9 cellular contexts compared by ENCODE assay signal in genomic region chr14:35944847-35945246, GRCh38.
A peak's percentile ranks its signal among the peaks of the same experiment; 100 is the strongest.
DNase-seq lines count a peak whose midpoint lies in the region; ATAC-seq, FAIRE-seq and TF ChIP-seq lines count a peak whose summit lies in the region.
"Had no signal": no experiment of that assay in that cellular context is flagged by ENCODE, and none has a peak within 500 bp of the region (broad histone marks: within the 10 kb centered on the region; RNA-seq: fewer than 3 reads in every experiment).

No MANE protein-coding gene starts in this region.

- intact Hi-C loops in GM12878 (cut with micrococcal nuclease; ENCODE audit: unreplicated experiment) = loop anchor here (5.0 kb wide), 1 partner anchor 63 kb away; no protein-coding TSS in a partner anchor
- intact Hi-C loops in thyroid gland (cut with DNase I) = no loop called here

- 86% methylated on average over 5 of the region's 5 CpGs for WGBS in GM12878 (ENCODE audit: insufficient coverage, insufficient replicate concordance, low lambda C conversion rate, missing lambda C conversion rate)
- WGBS in thyroid gland, 2 donors = 67 to 72% methylated on average over 5 of the region's 5 CpGs

- RAD21 ChIA-PET in GM12878 (lab: Charles Lee; ENCODE audit: unreplicated experiment) = interaction anchor here (1.1 kb wide), 1 partner anchor 64 kb away, joined by 3 read pairs; no protein-coding TSS in a partner anchor

- peak; percentile 46 for TF ChIP-seq RAD21 in GM12878 (IDR thresholded peaks at IDR 0.05; ENCODE audit: insufficient read depth, low read depth, low read length)

- TF ChIP-seq POLR2A in GM12878 (IDR thresholded peaks at IDR 0.05; ENCODE audit: low read depth, low read length) (no peak), thyroid gland (IDR thresholded peaks at IDR 0.05) (no peak), Peyer's patch (IDR thresholded peaks at IDR 0.05) (no peak)

- no peaks in the 10 kb centered on the region for H3K4me1 ChIP-seq in GM12878 (ENCODE audit: control insufficient read depth, insufficient read depth, low read length)
- H3K4me1 ChIP-seq in thyroid gland = no peaks in the 10 kb centered on the region
- H3K4me1 ChIP-seq in Peyer's patch = no peaks in the 10 kb centered on the region

- no peaks in the 10 kb centered on the region for H3K36me3 ChIP-seq in GM12878 (ENCODE audit: control insufficient read depth in 2 of 2, insufficient read depth in 2 of 2, low read length in 1 of 2)
- H3K36me3 ChIP-seq in thyroid gland = no peaks in the 10 kb centered on the region
- H3K36me3 ChIP-seq in Peyer's patch = no peaks in the 10 kb centered on the region

- CTCF ChIA-PET in GM12878 (lab: Yijun Ruan, JAX) = interaction anchor here (0.7 to 3.7 kb wide), 6 partner anchors 10 to 125 kb away, joined by 3 to 23 read pairs (median 7); no protein-coding TSS in a partner anchor

- no peak overlapping the region for H3K4me3 ChIP-seq in GM12878
- no peak overlapping the region for H3K4me3 ChIP-seq in thyroid gland (replicated peaks in 1 of 3)
- no peak overlapping the region for H3K4me3 ChIP-seq in Peyer's patch

- no peaks in the 10 kb centered on the region for H3K9me3 ChIP-seq in GM12878 (replicated peaks; ENCODE audit: control insufficient read depth, insufficient read depth, low read length)
- H3K9me3 ChIP-seq in thyroid gland = no peaks in the 10 kb centered on the region
- H3K9me3 ChIP-seq in Peyer's patch = no peaks in the 10 kb centered on the region

- H4K20me1 ChIP-seq in GM12878 (ENCODE audit: control insufficient read depth, insufficient read depth) = no peaks in the 10 kb centered on the region

- H3K27me3 ChIP-seq in GM12878 (replicated peaks in 1 of 2; ENCODE audit: control insufficient read depth in 2 of 2, insufficient read depth in 2 of 2, low read length in 1 of 2) = no peaks in the 10 kb centered on the region
- H3K27me3 ChIP-seq in thyroid gland = no peaks in the 10 kb centered on the region
- no peaks in the 10 kb centered on the region for H3K27me3 ChIP-seq in Peyer's patch

- H3K9ac ChIP-seq in GM12878 (ENCODE audit: control insufficient read depth, insufficient read depth, low read length) = no peak overlapping the region

- SMC1A ChIA-PET in GM12878 (lab: Charles Lee; ENCODE audit: uncharacterized antibody, unreplicated experiment) = interaction anchor here (1.0 to 2.5 kb wide), 5 partner anchors 10 to 74 kb away, joined by 3 to 12 read pairs (median 5); no protein-coding TSS in a partner anchor

- TF ChIP-seq EP300 in GM12878 (IDR thresholded peaks at IDR 0.05; ENCODE audit: borderline replicate concordance in 1 of 2, control insufficient read depth in 1 of 2, low read depth in 2 of 2, low read length in 2 of 2) = no peak

- no peaks in the 10 kb centered on the region for H3K79me2 ChIP-seq in GM12878 (ENCODE audit: control insufficient read depth, insufficient read depth, low read length)

- DNase-seq in activated T-cell treated with anti-CD3 and anti-CD28 coated beads, Interleukin-2, amount 50 U/mL, for 48 hours = peak; percentile 31 to 55
- no peak for DNase-seq in activated T-cell treated with anti-CD3 and anti-CD28 coated beads, Interleukin-2, amount 50 U/mL, for 1 hour
- DNase-seq in HuH-7.5 (ENCODE audit: low spot score) (peak; percentile 22), GM12878 (ENCODE audit: low read depth, low spot score) (no peak), thyroid gland (peak; percentile 19 to 36), pons (ENCODE audit: low spot score) (no peak), Peyer's patch (no peak)

- in situ Hi-C loops in GM12878 (cut with MboI) = no loop called here

- no peak overlapping the region for H3K27ac ChIP-seq in GM12878 (ENCODE audit: control insufficient read depth, insufficient read depth)
- H3K27ac ChIP-seq in thyroid gland = no peak overlapping the region
- H3K27ac ChIP-seq in Peyer's patch = no peak overlapping the region

- ATAC-seq in GM12878 (peak; percentile 73), HG02938 (IDR thresholded peaks at IDR 0.05; ENCODE audit: unreplicated experiment) (no peak)
- ATAC-seq: T-cell had no signal

- BruUV-seq in GM12878 (replicated peaks; lab: Mats Ljungman, UMichigan) = no TSS peak

- no peak overlapping the region for H3K4me2 ChIP-seq in GM12878 (ENCODE audit: control insufficient read depth, insufficient read depth)

- no peak for FAIRE-seq in GM12878 (lab: Jason Lieb, UNC)

- POLR2A ChIA-PET in GM12878 (lab: Charles Lee) = no interaction called here

- TF ChIP-seq CTCF in GM12878 (IDR thresholded peaks at IDR 0.05 in 2 of 3, conservative IDR thresholded peaks at IDR 0.05 in 1 of 3; ENCODE audit: control insufficient read depth in 2 of 3, extremely low read depth in 1 of 3, insufficient read depth in 1 of 3, low read depth in 3 of 3, low read length in 3 of 3) (peak; percentile 24 to 49 (median 36)), thyroid gland (IDR thresholded peaks at IDR 0.05) (no peak), Peyer's patch (IDR thresholded peaks at IDR 0.05) (no peak)

- no peak overlapping the region for H2AFZ ChIP-seq in GM12878 (ENCODE audit: control insufficient read depth, low read depth, low read length)

TF ChIP-seq in GM12878, 131 proteins besides CTCF, POLR2A, EP300 and RAD21:
- peak; percentile 30; the same call in 1 of the 2 replicates for TF ChIP-seq SMC3 (IDR thresholded peaks at IDR 0.05; ENCODE audit: borderline replicate concordance, low read length)
- TF ChIP-seq, protein P1, sequence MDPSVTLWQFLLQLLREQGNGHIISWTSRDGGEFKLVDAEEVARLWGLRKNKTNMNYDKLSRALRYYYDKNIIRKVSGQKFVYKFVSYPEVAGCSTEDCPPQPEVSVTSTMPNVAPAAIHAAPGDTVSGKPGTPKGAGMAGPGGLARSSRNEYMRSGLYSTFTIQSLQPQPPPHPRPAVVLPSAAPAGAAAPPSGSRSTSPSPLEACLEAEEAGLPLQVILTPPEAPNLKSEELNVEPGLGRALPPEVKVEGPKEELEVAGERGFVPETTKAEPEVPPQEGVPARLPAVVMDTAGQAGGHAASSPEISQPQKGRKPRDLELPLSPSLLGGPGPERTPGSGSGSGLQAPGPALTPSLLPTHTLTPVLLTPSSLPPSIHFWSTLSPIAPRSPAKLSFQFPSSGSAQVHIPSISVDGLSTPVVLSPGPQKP (IDR thresholded peaks at IDR 0.05; ENCODE audit: low read depth, low read length) = peak; percentile 39; the same call in 1 of the 2 replicates
- no peak for TF ChIP-seq NR2C2 (IDR thresholded peaks at IDR 0.05; ENCODE audit: borderline replicate concordance, control insufficient read depth, insufficient read length, low read depth)
TF ChIP-seq in GM12878: peak in this region for 2.

Comparison
In these comparisons a context has a peak if more than half of its experiments do, and no peak if none do; other contexts are left out.
1. DNase-seq: peak in activated T-cell treated with anti-CD3 and anti-CD28 coated beads, Interleukin-2, amount 50 U/mL, for 48 hours (2 of 2), HuH-7.5 (single experiment) and thyroid gland (2 of 2); none in activated T-cell treated with anti-CD3 and anti-CD28 coated beads, Interleukin-2, amount 50 U/mL, for 1 hour (single experiment), GM12878 (single experiment), pons (single experiment) and Peyer's patch (0 of 3).
2. CTCF ChIP-seq: peak in GM12878 (3 of 3); none in thyroid gland (0 of 6) and Peyer's patch (0 of 6).